Comparison of ENCODE assay signal across 8 cellular contexts in the genomic region with DNA sequence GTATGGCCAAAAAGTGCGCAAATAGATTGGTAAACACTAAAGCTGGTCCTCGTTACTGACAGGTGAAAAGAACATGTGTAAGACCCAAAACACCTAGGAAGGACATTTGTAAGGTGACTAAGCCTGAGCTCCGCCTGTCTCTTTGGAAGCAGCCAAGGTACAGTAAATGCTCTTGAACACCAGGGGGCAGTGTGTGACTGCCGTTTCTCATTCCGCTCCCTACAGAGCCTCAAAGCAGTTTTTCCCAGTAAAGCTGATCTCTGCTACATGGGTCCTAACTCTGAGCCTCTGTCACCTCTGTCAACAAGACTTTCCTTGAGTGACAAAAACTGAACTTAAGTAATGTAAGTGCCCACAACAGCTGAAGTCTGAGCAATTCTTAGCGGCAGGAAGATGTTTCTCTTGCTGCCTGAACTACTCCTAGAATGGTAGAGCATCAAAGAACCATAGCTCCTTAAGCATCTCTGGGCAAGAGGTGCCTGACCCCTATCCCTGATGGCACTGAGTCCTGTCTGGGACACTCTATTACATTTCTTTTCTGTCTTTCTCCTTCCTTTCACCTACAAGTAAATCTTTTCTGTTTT.
DNase-seq lines count a peak whose midpoint lies in the region; ATAC-seq and TF ChIP-seq lines count a peak whose summit lies in the region.

No MANE protein-coding gene starts in this region.

- H3K4me3 ChIP-seq in CD8-positive, alpha-beta memory T cell (ENCODE audit: low read length), result no peak overlapping the region

- H3K36me3 ChIP-seq in CD8-positive, alpha-beta memory T cell (ENCODE audit: insufficient read depth, low read length), result no peaks in the 10 kb centered on the region

- peak; percentile 10 to 52 (median 28) for DNase-seq in CD8-positive, alpha-beta memory T cell
- DNase-seq in NCI-H510A treated with DMSO at 0.1 percent for 48 hours (lab: John Stamatoyannopoulos, UW), result peak; percentile 47
- DNase-seq in activated CD4-positive, alpha-beta T cell treated with anti-CD3 and anti-CD28 coated beads, Interleukin-2, amount 50 U/mL, for 48 hours, result peak; percentile 45 to 58
- peak; percentile 65 for DNase-seq in endothelial cell (ENCODE audit: low spot score)
- peak; percentile 72 for DNase-seq in middle frontal gyrus (ENCODE audit: extremely low spot score, low spot score)
- peak; percentile 6 to 35 (median 26) for DNase-seq in stimulated activated naive CD4-positive, alpha-beta T cell (lab: John Stamatoyannopoulos, UW)

- ATAC-seq in GM19324 (IDR thresholded peaks at IDR 0.05; ENCODE audit: low FRiP score, unreplicated experiment) (peak; percentile 80), HG03280 (IDR thresholded peaks at IDR 0.05; ENCODE audit: unreplicated experiment) (peak; percentile 83)

- peaks cover 7% of the 10 kb centered on the region for H3K4me1 ChIP-seq in CD8-positive, alpha-beta memory T cell (ENCODE audit: insufficient read depth, low read length)

- POLR2A ChIA-PET in CD8-positive, alpha-beta memory T cell (lab: Charles Lee), result no interaction called here

- no peaks in the 10 kb centered on the region for H3K9me3 ChIP-seq in CD8-positive, alpha-beta memory T cell (ENCODE audit: low read length)

- no peak overlapping the region for H3K27ac ChIP-seq in CD8-positive, alpha-beta memory T cell (ENCODE audit: low read depth, low read length)

- CTCF ChIA-PET in CD8-positive, alpha-beta memory T cell (lab: Charles Lee), result interaction anchor here (0.6 to 2.3 kb wide), 17 partner anchors 8 to 1899 kb away, joined by 3 to 16 read pairs (median 4); no protein-coding TSS in a partner anchor

- H3K36me3 Mint-ChIP-seq in CD8-positive, alpha-beta memory T cell, result no peaks in the 10 kb centered on the region
- no peaks in the 10 kb centered on the region for H3K36me3 Mint-ChIP-seq in endothelial cell (ENCODE audit: low read depth, unreplicated experiment)

- H3K27me3 ChIP-seq in CD8-positive, alpha-beta memory T cell (ENCODE audit: insufficient read depth, low read length, poor library complexity, severe bottlenecking), result no peaks in the 10 kb centered on the region

- no peak overlapping the region for H3K27ac Mint-ChIP-seq in CD8-positive, alpha-beta memory T cell
- no peak overlapping the region for H3K27ac Mint-ChIP-seq in endothelial cell (ENCODE audit: unreplicated experiment)

- no peak overlapping the region for H3K4me3 Mint-ChIP-seq in CD8-positive, alpha-beta memory T cell
- no peak overlapping the region for H3K4me3 Mint-ChIP-seq in endothelial cell (ENCODE audit: unreplicated experiment)

- TF ChIP-seq CTCF in endothelial cell (IDR thresholded peaks at IDR 0.05; ENCODE audit: unreplicated experiment), result peak; percentile 91

- peaks cover 5 to 20% of the 10 kb centered on the region in 2 donors for H3K27me3 Mint-ChIP-seq in CD8-positive, alpha-beta memory T cell
- H3K27me3 Mint-ChIP-seq in endothelial cell (ENCODE audit: unreplicated experiment), result peaks cover 2% of the 10 kb centered on the region

- peaks cover 6 to 11% (median 10%) of the 10 kb centered on the region in 3 donors for H3K4me1 Mint-ChIP-seq in CD8-positive, alpha-beta memory T cell
- peaks cover 2% of the 10 kb centered on the region for H3K4me1 Mint-ChIP-seq in endothelial cell (ENCODE audit: unreplicated experiment)

- no peaks in the 10 kb centered on the region for H3K9me3 Mint-ChIP-seq in CD8-positive, alpha-beta memory T cell
- no peaks in the 10 kb centered on the region for H3K9me3 Mint-ChIP-seq in endothelial cell (ENCODE audit: unreplicated experiment)
